ENCODE assay signal across 8 cellular contexts in the genomic region with DNA sequence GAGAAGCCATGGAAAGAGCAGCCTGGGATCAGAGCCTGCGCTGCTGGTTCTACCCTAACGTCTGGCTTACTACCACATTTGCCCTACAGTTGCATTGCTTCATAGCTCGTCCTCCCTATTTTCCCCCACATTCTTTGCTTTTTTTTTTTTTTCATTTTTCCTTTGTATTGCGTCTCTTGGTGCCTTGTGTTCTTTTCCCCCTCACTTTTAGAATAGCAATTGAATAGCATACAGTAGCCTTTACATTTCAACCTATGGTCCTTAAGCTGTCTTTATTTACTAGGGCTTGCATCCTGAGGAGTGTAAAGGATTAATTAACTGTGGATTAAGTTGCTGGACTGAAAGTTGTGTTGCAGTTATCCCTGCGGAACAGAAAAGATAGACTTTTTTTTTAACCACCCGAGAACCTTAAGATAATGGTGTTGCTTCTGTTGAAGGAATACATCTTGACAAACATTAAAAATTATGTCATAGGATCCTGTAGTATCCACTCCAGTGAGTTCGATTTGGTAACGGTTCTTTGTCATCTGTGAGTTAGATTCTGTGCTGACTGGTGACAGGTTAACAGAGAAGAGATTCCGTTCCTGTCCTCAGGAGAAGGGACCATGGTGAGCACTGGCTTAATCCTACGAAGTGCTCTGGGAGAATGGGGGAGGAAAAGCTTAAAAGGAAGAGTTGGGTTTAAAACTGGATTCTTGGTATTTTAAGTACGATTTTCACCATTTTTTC.
DNase-seq lines count a peak whose midpoint lies in the region; ATAC-seq and TF ChIP-seq lines count a peak whose summit lies in the region.

No MANE protein-coding gene starts in this region.

- H3K27ac Mint-ChIP-seq in activated naive CD4-positive, alpha-beta T cell treated with anti-CD3 and anti-CD28 coated beads, Interleukin-2, amount 10 ng/mL, durations not matched to agents 7 days and 5 days, result no peak overlapping the region

- peaks cover 11% of the 10 kb centered on the region for H3K4me1 ChIP-seq in mucosa of descending colon (ENCODE audit: low read depth)

- H3K36me3 ChIP-seq in mucosa of descending colon (ENCODE audit: low read depth), result no peaks in the 10 kb centered on the region

- peaks cover 12% of the 10 kb centered on the region for H3K4me1 Mint-ChIP-seq in activated naive CD4-positive, alpha-beta T cell treated with anti-CD3 and anti-CD28 coated beads, Interleukin-2, amount 10 ng/mL, durations not matched to agents 7 days and 5 days

- H3K27me3 Mint-ChIP-seq in activated naive CD4-positive, alpha-beta T cell treated with anti-CD3 and anti-CD28 coated beads, Interleukin-2, amount 10 ng/mL, durations not matched to agents 7 days and 5 days, result peaks cover 30% of the 10 kb centered on the region

- no peaks in the 10 kb centered on the region for H3K9me3 ChIP-seq in mucosa of descending colon

- DNase-seq in activated naive CD4-positive, alpha-beta T cell treated with anti-CD3 and anti-CD28 coated beads, Interleukin-2, amount 10 ng/mL, durations not matched to agents 7 days and 5 days, result no peak
- no peak for DNase-seq in activated naive CD4-positive, alpha-beta T cell treated with Interleukin-2 at 50 U/mL for 16 hours
- DNase-seq in NCI-H446 treated with DMSO at 0.1 percent for 48 hours (lab: John Stamatoyannopoulos, UW) (peak; percentile 34), cerebellum (ENCODE audit: low spot score) (peak; percentile 29), mucosa of descending colon (no peak), T-helper 9 cell (no peak)

- ATAC-seq in mucosa of descending colon (no peak), GM18861 (IDR thresholded peaks at IDR 0.05; ENCODE audit: unreplicated experiment) (no peak), esophagus mucosa (no peak)

- H3K4me3 ChIP-seq in mucosa of descending colon, result peak overlapping the region; percentile 50

- CTCF ChIA-PET in activated naive CD4-positive, alpha-beta T cell treated with anti-CD3 and anti-CD28 coated beads, Interleukin-2, amount 10 ng/mL, durations not matched to agents 7 days and 5 days (lab: Charles Lee), result no interaction called here

- no peak for TF ChIP-seq CTCF in mucosa of descending colon (IDR thresholded peaks at IDR 0.05)

- no peaks in the 10 kb centered on the region for H3K36me3 Mint-ChIP-seq in activated naive CD4-positive, alpha-beta T cell treated with anti-CD3 and anti-CD28 coated beads, Interleukin-2, amount 10 ng/mL, durations not matched to agents 7 days and 5 days

- no peaks in the 10 kb centered on the region for H3K9me3 Mint-ChIP-seq in activated naive CD4-positive, alpha-beta T cell treated with anti-CD3 and anti-CD28 coated beads, Interleukin-2, amount 10 ng/mL, durations not matched to agents 7 days and 5 days

- H3K4me3 Mint-ChIP-seq in activated naive CD4-positive, alpha-beta T cell treated with anti-CD3 and anti-CD28 coated beads, Interleukin-2, amount 10 ng/mL, durations not matched to agents 7 days and 5 days, result peak overlapping the region; percentile 69

- intact Hi-C loops in mucosa of descending colon (cut with DNase I, micrococcal nuclease), result no loop called here

Comparison
In these comparisons a context has a peak if more than half of its experiments do, and no peak if none do; other contexts are left out.
1. DNase-seq: peak in NCI-H446 treated with DMSO at 0.1 percent for 48 hours (single experiment) and cerebellum (single experiment); none in activated naive CD4-positive, alpha-beta T cell treated with anti-CD3 and anti-CD28 coated beads, Interleukin-2, amount 10 ng/mL, durations not matched to agents 7 days and 5 days (single experiment), activated naive CD4-positive, alpha-beta T cell treated with Interleukin-2 at 50 U/mL for 16 hours (single experiment), mucosa of descending colon (0 of 3) and T-helper 9 cell (single experiment).